Comparison of ENCODE assay signal across 16 cellular contexts in genomic region chr21:14888202-14888601, GRCh38.
"Had no signal": no experiment of that assay in that cellular context is flagged by ENCODE, and none has a peak within 500 bp of the region (broad histone marks: within the 10 kb centered on the region; RNA-seq: fewer than 3 reads in every experiment).

No MANE protein-coding gene starts in this region.

- H3K9me3 ChIP-seq: prostate gland, transverse colon had no signal

- DNase-seq: activated CD4-positive, alpha-beta T cell treated with anti-CD3 and anti-CD28 coated beads, Interleukin-2, amount 50 U/mL, for 4 hours; activated CD4-positive, CD25-positive, alpha-beta regulatory T cell treated with anti-CD3 and anti-CD28 coated beads, Interleukin-2, amount 50 U/mL, for 72 hours; activated CD8-positive, alpha-beta memory T cell treated with anti-CD3 and anti-CD28 coated beads, Interleukin-2, amount 10 ng/mL, durations not matched to agents 7 days and 5 days; activated effector memory CD4-positive, alpha-beta T cell treated with anti-CD3 and anti-CD28 coated beads, Interleukin-2, amount 50 U/mL, for 16 hours; activated T-cell treated with anti-CD3 and anti-CD28 coated beads, Interleukin-2, amount 50 U/mL, for 4 hours; amygdala; dorsolateral prefrontal cortex; glutamatergic neuron; left colon; occipital lobe; T-helper 9 cell; transverse colon had no signal

- H3K36me3 ChIP-seq: prostate gland, transverse colon had no signal

- H3K27ac ChIP-seq: dorsolateral prefrontal cortex, prostate gland had no signal

- H3K4me3 ChIP-seq: dorsolateral prefrontal cortex, prostate gland, transverse colon had no signal

- H3K4me1 ChIP-seq: prostate gland had no signal

- ATAC-seq: activated CD8-positive, alpha-beta memory T cell treated with anti-CD3 and anti-CD28 coated beads, Interleukin-2, amount 10 ng/mL, durations not matched to agents 7 days and 5 days; activated naive CD4-positive, alpha-beta T cell treated with anti-CD3 and anti-CD28 coated beads, Interleukin-2, amount 50 U/mL, for 72 hours; activated T-cell treated with anti-CD3 and anti-CD28 coated beads, Interleukin-2, amount 50 U/mL, for 4 hours; esophagus mucosa; natural killer cell treated with Interleukin-12 subunit alpha and Interleukin-12 subunit beta and Interleukin-15 and Interleukin-18, amount 100 ng/mL, for 72 hours had no signal

- H3K27me3 ChIP-seq: dorsolateral prefrontal cortex, transverse colon had no signal
